ENCODE assay signal across 12 cellular contexts in the genomic region with DNA sequence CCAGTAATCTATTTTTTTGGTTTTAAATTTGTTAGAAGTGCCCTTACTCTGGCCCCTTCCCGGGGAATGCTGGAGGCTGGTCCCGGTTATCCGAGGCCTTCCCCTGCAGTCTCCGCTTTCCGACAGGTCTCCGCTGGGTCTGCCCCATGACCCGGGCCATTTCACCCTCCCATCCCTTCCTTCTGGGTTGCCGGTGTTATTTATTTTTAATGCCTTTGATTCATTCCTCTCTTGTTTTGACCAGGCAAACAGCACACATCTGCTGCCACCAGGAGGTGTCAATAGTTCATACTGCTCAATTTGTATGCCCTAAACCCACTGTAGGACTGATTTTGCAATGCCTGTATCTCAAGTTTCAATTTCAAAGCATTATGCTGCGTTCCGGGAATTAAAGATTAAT.
DNase-seq lines count a peak whose midpoint lies in the region; ATAC-seq and TF ChIP-seq lines count a peak whose summit lies in the region.
"Had no signal": no experiment of that assay in that cellular context is flagged by ENCODE, and none has a peak within 500 bp of the region (broad histone marks: within the 10 kb centered on the region; RNA-seq: fewer than 3 reads in every experiment).

No MANE protein-coding gene starts in this region.

- H3K9me2 ChIP-seq in Loucy (replicated peaks; ENCODE audit: low read depth, low read length) = no peaks in the 10 kb centered on the region

- TF ChIP-seq CTCF in DND-41 (IDR thresholded peaks at IDR 0.05; ENCODE audit: borderline replicate concordance, extremely low read depth, low read length, poor library complexity, severe bottlenecking) (peak; percentile 45), Loucy (conservative IDR thresholded peaks at IDR 0.05; ENCODE audit: low read length) (peak; percentile 62), MCF 10A (IDR thresholded peaks at IDR 0.05; ENCODE audit: unreplicated experiment) (peak; percentile 42), nephron (IDR thresholded peaks at IDR 0.05; ENCODE audit: unreplicated experiment in 3 of 3) (peak; percentile 11 to 29 (median 14))

- CTCF ChIA-PET in MCF 10A (lab: Yijun Ruan, JAX) = interaction anchor here (0.6 to 1.6 kb wide), 9 partner anchors 9 to 1370 kb away, joined by 3 to 7 read pairs (median 4); partner anchors contain the start of gene IRX5

- H3K36me3 ChIP-seq in DND-41 (ENCODE audit: insufficient read depth, low read length) (no peaks in the 10 kb centered on the region), Loucy (ENCODE audit: insufficient read depth, low read length) (no peaks in the 10 kb centered on the region)
- H3K36me3 ChIP-seq: esophagus muscularis mucosa, SJSA1, spleen had no signal

- no peak overlapping the region for H3K27ac Mint-ChIP-seq in MCF 10A (ENCODE audit: low read depth, unreplicated experiment)
- H3K27ac Mint-ChIP-seq in nephron = no peak overlapping the region

- H3K27me3 Mint-ChIP-seq in MCF 10A (ENCODE audit: insufficient read depth, unreplicated experiment) = no peaks in the 10 kb centered on the region
- H3K27me3 Mint-ChIP-seq in nephron (ENCODE audit: low read depth) = peaks cover 13% of the 10 kb centered on the region

- H3K27me3 ChIP-seq in DND-41 (ENCODE audit: insufficient read depth, low read length, poor library complexity) (no peaks in the 10 kb centered on the region), Loucy (ENCODE audit: insufficient read depth, low read length, poor library complexity, severe bottlenecking) (no peaks in the 10 kb centered on the region)

- DNase-seq in DND-41 (no peak), MCF 10A (ENCODE audit: unreplicated experiment) (peak; percentile 69), middle frontal gyrus (ENCODE audit: extremely low spot score, low spot score) (no peak)
- DNase-seq in stimulated activated CD4-positive, alpha-beta T cell treated with anti-CD3 and anti-CD28 coated beads, Interleukin-2, amount 100 ng/mL, for 24 hours = no peak
- DNase-seq: activated effector memory CD4-positive, alpha-beta T cell treated with anti-CD3 and anti-CD28 coated beads, Interleukin-2, amount 50 U/mL, for 16 hours; spleen had no signal

- no peaks in the 10 kb centered on the region for H3K9me3 ChIP-seq in DND-41 (ENCODE audit: insufficient read depth, low read length, severe bottlenecking)
- H3K9me3 ChIP-seq in Loucy (ENCODE audit: insufficient read depth, low read depth, low read length) = no peaks in the 10 kb centered on the region
- H3K9me3 ChIP-seq: esophagus muscularis mucosa, SJSA1, spleen had no signal

- H4K20me1 ChIP-seq in DND-41 (ENCODE audit: insufficient read depth, low read length) (no peaks in the 10 kb centered on the region), Loucy (ENCODE audit: insufficient read depth, low read length, poor library complexity, severe bottlenecking) (no peaks in the 10 kb centered on the region)

- H3K9me3 Mint-ChIP-seq in MCF 10A (ENCODE audit: unreplicated experiment) (no peaks in the 10 kb centered on the region), nephron (no peaks in the 10 kb centered on the region)

- no peak overlapping the region for H3K9ac ChIP-seq in DND-41 (ENCODE audit: low read depth, low read length)
- H3K9ac ChIP-seq in Loucy (ENCODE audit: low read depth, low read length, poor library complexity, severe bottlenecking) = no peak overlapping the region

- H3K4me2 ChIP-seq in DND-41 (ENCODE audit: insufficient read depth, low read length) (no peak overlapping the region), Loucy (ENCODE audit: low read depth, low read length, poor library complexity, severe bottlenecking) (no peak overlapping the region)

- H3K4me1 ChIP-seq in DND-41 (ENCODE audit: insufficient read depth, low read length) (no peaks in the 10 kb centered on the region), Loucy (ENCODE audit: insufficient read depth, low read length, poor library complexity, severe bottlenecking) (no peaks in the 10 kb centered on the region)
- H3K4me1 ChIP-seq: esophagus muscularis mucosa, SJSA1, spleen had no signal

- intact Hi-C loops in MCF 10A (cut with micrococcal nuclease) = loop anchor here (1.0 to 10.0 kb wide), 5 partner anchors 112 to 1267 kb away; partner anchors contain the start of gene IRX3

- POLR2A ChIA-PET in MCF 10A (lab: Yijun Ruan, JAX) = interaction anchor here (1.3 kb wide), 1 partner anchor 106 kb away, joined by 4 read pairs; no protein-coding TSS in a partner anchor

- H3K27ac ChIP-seq in DND-41 (ENCODE audit: low read length) = no peak overlapping the region
- H3K27ac ChIP-seq: esophagus muscularis mucosa, SJSA1, spleen had no signal

- ATAC-seq in DND-41 (ENCODE audit: insufficient read depth, low read depth) (no peak), HG03108 (IDR thresholded peaks at IDR 0.05; ENCODE audit: unreplicated experiment) (no peak), HG03342 (IDR thresholded peaks at IDR 0.05; ENCODE audit: unreplicated experiment) (no peak)

- H3K79me2 ChIP-seq in DND-41 (ENCODE audit: insufficient read depth, low read length) = no peaks in the 10 kb centered on the region
- no peaks in the 10 kb centered on the region for H3K79me2 ChIP-seq in Loucy (ENCODE audit: insufficient read depth, low read length)

- no TSS peak for BruUV-seq in MCF 10A (replicated peaks; lab: Mats Ljungman, UMichigan)

- H3K36me3 Mint-ChIP-seq in MCF 10A (ENCODE audit: insufficient read depth, unreplicated experiment) = no peaks in the 10 kb centered on the region
- H3K36me3 Mint-ChIP-seq in nephron (ENCODE audit: low read depth) = no peaks in the 10 kb centered on the region

- no peaks in the 10 kb centered on the region for H3F3A ChIP-seq in Loucy (ENCODE audit: low read depth)

- H3K4me1 Mint-ChIP-seq in MCF 10A (ENCODE audit: insufficient read depth, unreplicated experiment) (no peaks in the 10 kb centered on the region), nephron (peaks cover 11% of the 10 kb centered on the region)

- H3K4me3 Mint-ChIP-seq in MCF 10A (ENCODE audit: unreplicated experiment) = no peak overlapping the region
- H3K4me3 Mint-ChIP-seq in nephron = no peak overlapping the region

- H3K4me3 ChIP-seq in DND-41 (ENCODE audit: low read depth in 1 of 2, low read length in 2 of 2) = no peak overlapping the region
- H3K4me3 ChIP-seq in Loucy (ENCODE audit: low read length, poor library complexity, severe bottlenecking) = no peak overlapping the region
- H3K4me3 ChIP-seq: esophagus muscularis mucosa, SJSA1, spleen had no signal

- H2AFZ ChIP-seq in DND-41 (ENCODE audit: low read depth, low read length) (no peak overlapping the region), Loucy (ENCODE audit: low read length) (no peak overlapping the region)
